8 cellular contexts compared by ENCODE assay signal in genomic region chr15:74291101-74292071, GRCh38. TPM values are rescaled to one million over a fixed set of nuclear protein-coding genes. Genes with fewer than 3 reads are reported as not detected.
DNase-seq lines count a peak whose midpoint lies in the region; ATAC-seq and TF ChIP-seq lines count a peak whose summit lies in the region.

No MANE protein-coding gene starts in this region.

- H4K20me1 ChIP-seq in BLaER1 = peaks cover 57% of the 10 kb centered on the region; the same call in 1 of the 2 replicates

- H3K36me3 ChIP-seq in BLaER1 (no peaks in the 10 kb centered on the region), ovary (no peaks in the 10 kb centered on the region)

- TF ChIP-seq CTCF in ovary (IDR thresholded peaks at IDR 0.05) = no peak
- no peak for TF ChIP-seq CTCF in type B pancreatic cell (conservative IDR thresholded peaks at IDR 0.05)

- H3K27me3 Mint-ChIP-seq in type B pancreatic cell = peaks cover 55% of the 10 kb centered on the region

- H3K27ac ChIP-seq in BLaER1 = no peak overlapping the region
- no peak overlapping the region for H3K27ac ChIP-seq in ovary

- 9 to 13% (median 9%) methylated on average over 20 of the region's 20 CpGs for WGBS in ovary, 3 donors

- H3K4me3 Mint-ChIP-seq in type B pancreatic cell = peak overlapping the region; percentile 20

- H3K4me2 ChIP-seq in BLaER1 = peak overlapping the region; percentile 46

- H3K4me1 Mint-ChIP-seq in type B pancreatic cell (ENCODE audit: unreplicated experiment) = peaks cover 16% of the 10 kb centered on the region

- H3K9me3 ChIP-seq in BLaER1 = no peaks in the 10 kb centered on the region
- no peaks in the 10 kb centered on the region for H3K9me3 ChIP-seq in ovary

- no peaks in the 10 kb centered on the region for H3K27me3 ChIP-seq in BLaER1
- H3K27me3 ChIP-seq in ovary = no peaks in the 10 kb centered on the region

- no peak for ATAC-seq in HG02798 (IDR thresholded peaks at IDR 0.05; ENCODE audit: poor library complexity, unreplicated experiment)

- no peaks in the 10 kb centered on the region for H3K36me3 Mint-ChIP-seq in type B pancreatic cell

- TF ChIP-seq EP300 in ovary (IDR thresholded peaks at IDR 0.05) = no peak

- H3K9ac ChIP-seq in BLaER1 = no peak overlapping the region

- H3K4me3 ChIP-seq in BLaER1 (no peak overlapping the region), ovary (no peak overlapping the region)

- TF ChIP-seq POLR2A in ovary (IDR thresholded peaks at IDR 0.05) = no peak

- H3K27ac Mint-ChIP-seq in type B pancreatic cell = peak overlapping the region; percentile 32

- peak; percentile 26 for DNase-seq in HS-5 (ENCODE audit: low read depth)
- DNase-seq in RPMI8226 = peak; percentile 92
- DNase-seq in activated effector memory CD4-positive, alpha-beta T cell treated with Interleukin-2 at 50 U/mL for 16 hours = peak; percentile 34
- peak; percentile 47 for DNase-seq in globus pallidus (ENCODE audit: low spot score)
- DNase-seq in ovary = peak; percentile 77 to 91 (median 85)
- peak; percentile 92 for DNase-seq in type B pancreatic cell (ENCODE audit: extremely low spot score, unreplicated experiment)

- peaks cover 5% of the 10 kb centered on the region for H3K9me3 Mint-ChIP-seq in type B pancreatic cell

- H3K4me1 ChIP-seq in BLaER1 = peaks cover 9% of the 10 kb centered on the region
- no peaks in the 10 kb centered on the region for H3K4me1 ChIP-seq in ovary (ENCODE audit: insufficient read depth)

- intact Hi-C loops in ovary (cut with DNase I) = no loop called here

RNA-seq across cellular contexts. Expression of gene CCDC33, which starts 55.3 kb away (rescaled TPM):
- 10 to 100 TPM in 1 of 7 donors, 1 to 10 TPM in 3, under 1 TPM in 1, not detected in 2; 0.74 to 24.7 (median 2.7) TPM for total RNA-seq in ovary
- polyA plus RNA-seq in ovary = under 1 TPM in 1 of 2 donors, not detected in 1; 0.10 TPM
- 2.2 and 5.0 TPM in 2 replicates for total RNA-seq in type B pancreatic cell (ENCODE audit: low replicate concordance)

Comparison
In these comparisons a context has a peak if more than half of its experiments do, and no peak if none do; other contexts are left out.
1. DNase-seq: peak in every context shown above with its lines; median percentile 92 in RPMI8226; 92 in type B pancreatic cell; 85 in ovary; 47 in globus pallidus; 34 in activated effector memory CD4-positive, alpha-beta T cell treated with Interleukin-2 at 50 U/mL for 16 hours; 26 in HS-5.